Comparison of ENCODE assay signal across 8 cellular contexts in the genomic region with DNA sequence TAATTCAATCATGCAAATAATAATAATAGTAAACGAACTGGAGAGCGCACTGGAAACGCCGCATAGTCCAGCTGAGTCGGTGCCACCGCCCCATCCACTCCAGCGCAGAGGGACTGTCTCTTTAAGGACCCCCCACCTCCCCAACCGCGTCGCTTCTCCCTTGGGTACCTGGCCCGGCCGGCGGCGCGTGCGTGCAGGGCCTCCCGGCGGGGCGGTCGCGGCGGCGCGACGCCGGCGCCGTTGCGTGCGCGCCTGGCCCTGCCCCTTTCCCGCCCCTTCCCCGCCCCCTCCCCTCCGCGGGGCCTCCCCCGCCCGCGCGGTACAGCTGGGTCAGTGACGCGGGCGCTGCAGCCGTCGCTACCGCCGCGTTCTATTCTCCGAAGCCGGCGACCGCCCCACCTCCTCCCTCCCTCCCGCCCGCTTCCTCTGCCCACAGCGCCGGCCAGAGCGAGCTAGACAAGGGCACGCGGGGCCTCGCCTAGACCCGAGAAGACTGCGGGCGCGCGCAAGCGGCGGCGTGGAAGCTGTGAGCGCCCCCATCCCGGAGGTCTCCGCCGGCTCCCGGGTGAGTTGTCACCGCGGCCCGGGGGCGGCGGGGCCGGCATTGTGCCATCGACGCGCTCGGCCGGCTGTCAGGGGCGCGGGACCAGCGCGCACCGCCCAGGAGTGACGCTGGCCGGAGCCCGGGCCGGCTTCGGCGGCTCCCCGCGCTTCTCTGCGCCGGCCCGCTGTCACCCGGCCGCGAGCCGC. TPM values are rescaled to one million over a fixed set of nuclear protein-coding genes. Genes with fewer than 3 reads are reported as not detected.
DNase-seq lines count a peak whose midpoint lies in the region; ATAC-seq and TF ChIP-seq lines count a peak whose summit lies in the region.

SUSD6 (plus strand) TSS at position 333 of the 750 bp plus-strand sequence. CDS start 46,997 bp downstream, outside the sequence.

- H3K4me1 ChIP-seq in GM23338 (ENCODE audit: insufficient read depth): peaks cover 16% of the 10 kb centered on the region
- peaks cover 55% of the 10 kb centered on the region for H3K4me1 ChIP-seq in Loucy (ENCODE audit: insufficient read depth, low read length, poor library complexity, severe bottlenecking)
- peaks cover 28% of the 10 kb centered on the region for H3K4me1 ChIP-seq in RWPE2 (ENCODE audit: insufficient read depth, poor library complexity, severe bottlenecking)

- H4K20me1 ChIP-seq in GM23338 (replicated peaks; ENCODE audit: insufficient read depth): no peaks in the 10 kb centered on the region
- H4K20me1 ChIP-seq in Loucy (ENCODE audit: insufficient read depth, low read length, poor library complexity, severe bottlenecking): peaks cover 30% of the 10 kb centered on the region

- ATAC-seq in GM23338 (peak; percentile 71), RWPE2 (ENCODE audit: low read depth) (peak; percentile 75)
- ATAC-seq in natural killer cell treated with Interleukin-12 subunit alpha and Interleukin-12 subunit beta and Interleukin-15 and Interleukin-18, amount 100 ng/mL, for 72 hours: peak; percentile 89 to 94
- peak; percentile 85 for ATAC-seq in stimulated activated naive CD8-positive, alpha-beta T cell treated with anti-CD3 and anti-CD28 coated beads, Interleukin-15, Interleukin-2, amounts not matched to agents 100 U/mL and 50 U/mL, for 24 hours

- H3K27me3 Mint-ChIP-seq in GM23338 (ENCODE audit: insufficient read depth, low read depth, poor library complexity): peaks cover 12% of the 10 kb centered on the region
- H3K27me3 Mint-ChIP-seq in natural killer cell treated with Interleukin-12 subunit alpha and Interleukin-12 subunit beta and Interleukin-15 and Interleukin-18, amount 100 ng/mL, for 72 hours: no peaks in the 10 kb centered on the region

- peak within 1 kb of the TSS; percentile 86 for H3K4me3 ChIP-seq in GM23338
- H3K4me3 ChIP-seq in Loucy (ENCODE audit: low read length, poor library complexity, severe bottlenecking): peak within 1 kb of the TSS; percentile 94
- H3K4me3 ChIP-seq in RWPE2 (ENCODE audit: severe bottlenecking): peak within 1 kb of the TSS; percentile 100

- peak; percentile 92 for DNase-seq in DMS79 (lab: John Stamatoyannopoulos, UW)
- DNase-seq in GM23338 (ENCODE audit: low spot score): peak; percentile 87
- DNase-seq in RWPE2 (ENCODE audit: low spot score): peak; percentile 94
- peak; percentile 86 for DNase-seq in activated T-helper 9 cell treated with anti-CD3 and anti-CD28 coated beads, Interleukin-2, amount 50 U/mL, for 16 hours (ENCODE audit: low read depth)
- peak; percentile 78 for DNase-seq in fibroblast of peridontal ligament (ENCODE audit: extremely low read depth)
- peak; percentile 92 for DNase-seq in natural killer cell treated with Interleukin-12 subunit alpha and Interleukin-12 subunit beta and Interleukin-15 and Interleukin-18, amount 100 ng/mL, for 72 hours (ENCODE audit: low spot score)
- DNase-seq in stimulated activated naive CD8-positive, alpha-beta T cell treated with anti-CD3 and anti-CD28 coated beads, Interleukin-15, Interleukin-2, amounts not matched to agents 100 U/mL and 50 U/mL, for 24 hours: peak; percentile 90

- no peaks in the 10 kb centered on the region for H3K9me3 Mint-ChIP-seq in GM23338
- H3K9me3 Mint-ChIP-seq in natural killer cell treated with Interleukin-12 subunit alpha and Interleukin-12 subunit beta and Interleukin-15 and Interleukin-18, amount 100 ng/mL, for 72 hours: no peaks in the 10 kb centered on the region

- peaks cover 46% of the 10 kb centered on the region for H3K4me1 Mint-ChIP-seq in GM23338
- peaks cover 49 to 59% of the 10 kb centered on the region in 2 donors for H3K4me1 Mint-ChIP-seq in natural killer cell treated with Interleukin-12 subunit alpha and Interleukin-12 subunit beta and Interleukin-15 and Interleukin-18, amount 100 ng/mL, for 72 hours (ENCODE audit: low read depth in 2 of 2)

- H3K4me2 ChIP-seq in GM23338: peak within 1 kb of the TSS; percentile 97
- H3K4me2 ChIP-seq in Loucy (ENCODE audit: low read depth, low read length, poor library complexity, severe bottlenecking): peak within 1 kb of the TSS; percentile 96

- H3K27ac ChIP-seq in GM23338 (ENCODE audit: low read depth) (peak within 1 kb of the TSS; percentile 86), RWPE2 (ENCODE audit: poor library complexity, severe bottlenecking) (peak within 1 kb of the TSS; percentile 57)

- peaks cover 19% of the 10 kb centered on the region for H3K27me3 ChIP-seq in GM23338 (ENCODE audit: insufficient read depth)
- H3K27me3 ChIP-seq in Loucy (ENCODE audit: insufficient read depth, low read length, poor library complexity, severe bottlenecking): no peaks in the 10 kb centered on the region
- H3K27me3 ChIP-seq in RWPE2 (ENCODE audit: insufficient read depth, poor library complexity, severe bottlenecking): no peaks in the 10 kb centered on the region

- peak within 1 kb of the TSS; percentile 97 for H3K27ac Mint-ChIP-seq in GM23338
- peak within 1 kb of the TSS; percentile 93 to 96 for H3K27ac Mint-ChIP-seq in natural killer cell treated with Interleukin-12 subunit alpha and Interleukin-12 subunit beta and Interleukin-15 and Interleukin-18, amount 100 ng/mL, for 72 hours

- H2AFZ ChIP-seq in GM23338: peak within 1 kb of the TSS; percentile 100
- H2AFZ ChIP-seq in Loucy (ENCODE audit: low read length): peak within 1 kb of the TSS; percentile 68

- H3K9ac ChIP-seq in Loucy (ENCODE audit: low read depth, low read length, poor library complexity, severe bottlenecking): peak within 1 kb of the TSS; percentile 99

- peak within 1 kb of the TSS; percentile 90 for H3K4me3 Mint-ChIP-seq in GM23338
- peak within 1 kb of the TSS; percentile 90 for H3K4me3 Mint-ChIP-seq in natural killer cell treated with Interleukin-12 subunit alpha and Interleukin-12 subunit beta and Interleukin-15 and Interleukin-18, amount 100 ng/mL, for 72 hours

- TF ChIP-seq CTCF in GM23338 (conservative IDR thresholded peaks at IDR 0.05; ENCODE audit: low read depth in 2 of 2) (no peak), Loucy (conservative IDR thresholded peaks at IDR 0.05; ENCODE audit: low read length) (no peak), RWPE2 (IDR thresholded peaks at IDR 0.05; ENCODE audit: poor library complexity, severe bottlenecking) (no peak)

- H3K36me3 ChIP-seq in GM23338 (ENCODE audit: insufficient read depth): no peaks in the 10 kb centered on the region
- no peaks in the 10 kb centered on the region for H3K36me3 ChIP-seq in Loucy (ENCODE audit: insufficient read depth, low read length)
- no peaks in the 10 kb centered on the region for H3K36me3 ChIP-seq in RWPE2 (ENCODE audit: low read depth)

- no peaks in the 10 kb centered on the region for H3K9me2 ChIP-seq in GM23338 (ENCODE audit: insufficient read depth)
- H3K9me2 ChIP-seq in Loucy (replicated peaks; ENCODE audit: low read depth, low read length): no peaks in the 10 kb centered on the region

- H3K79me2 ChIP-seq in GM23338 (replicated peaks; ENCODE audit: insufficient read depth): no peaks in the 10 kb centered on the region
- peaks cover 55% of the 10 kb centered on the region for H3K79me2 ChIP-seq in Loucy (ENCODE audit: insufficient read depth, low read length)

- H3K9me3 ChIP-seq in Loucy (ENCODE audit: insufficient read depth, low read depth, low read length) (no peaks in the 10 kb centered on the region), RWPE2 (ENCODE audit: severe bottlenecking) (no peaks in the 10 kb centered on the region)

- H3F3A ChIP-seq in GM23338 (replicated peaks; ENCODE audit: low read depth): no peaks in the 10 kb centered on the region; the same call in 1 of the 2 replicates
- no peaks in the 10 kb centered on the region for H3F3A ChIP-seq in Loucy (ENCODE audit: low read depth)

- H3K36me3 Mint-ChIP-seq in GM23338 (ENCODE audit: low read depth): no peaks in the 10 kb centered on the region; the same call in 2 of the 3 replicates
- peaks cover 12% of the 10 kb centered on the region for H3K36me3 Mint-ChIP-seq in natural killer cell treated with Interleukin-12 subunit alpha and Interleukin-12 subunit beta and Interleukin-15 and Interleukin-18, amount 100 ng/mL, for 72 hours

TF ChIP-seq in GM23338, 12 proteins besides CTCF, POLR2A, EP300 and RAD21 (continues in another document):
- TF ChIP-seq JUNB (IDR thresholded peaks at IDR 0.05; ENCODE audit: unreplicated experiment): no peak
- peak; percentile 59 for TF ChIP-seq POLR2AphosphoS5 (IDR thresholded peaks at IDR 0.05; ENCODE audit: low read depth)
- TF ChIP-seq EZH2 (IDR thresholded peaks at IDR 0.05; ENCODE audit: low read depth, unreplicated experiment): no peak

RNA-seq across cellular contexts. Expression of gene SUSD6, which starts in this region (rescaled TPM):
- 3.4 and 4.5 TPM in 2 replicates for total RNA-seq in GM23338 (2014; rRNA removed; shearing (Covaris generic))
- polyA plus RNA-seq in GM23338 (2016; fragmentation: Nextera tagmentation; extraction: Ambion mirVana): 2.8 and 3.3 TPM in 2 replicates
- total RNA-seq in natural killer cell treated with Interleukin-12 subunit alpha and Interleukin-12 subunit beta and Interleukin-15 and Interleukin-18, amount 100 ng/mL, for 72 hours: 100 to 1,000 TPM; 111 to 139 TPM

Comparison
In these comparisons a context has a peak if more than half of its experiments do, and no peak if none do; other contexts are left out.
1. Peak in every context shown above with its lines: DNase-seq, ATAC-seq, H3K4me3 ChIP-seq and H3K27ac ChIP-seq.
2. RNA of gene SUSD6 (total RNA-seq): 111 to 139 TPM in natural killer cell treated with Interleukin-12 subunit alpha and Interleukin-12 subunit beta and Interleukin-15 and Interleukin-18, amount 100 ng/mL, for 72 hours; 3.4 to 4.5 TPM in GM23338; every median in the first group is over 10 times any median in the second.